Comparison of ENCODE assay signal across 1 cellular context in the genomic region with DNA sequence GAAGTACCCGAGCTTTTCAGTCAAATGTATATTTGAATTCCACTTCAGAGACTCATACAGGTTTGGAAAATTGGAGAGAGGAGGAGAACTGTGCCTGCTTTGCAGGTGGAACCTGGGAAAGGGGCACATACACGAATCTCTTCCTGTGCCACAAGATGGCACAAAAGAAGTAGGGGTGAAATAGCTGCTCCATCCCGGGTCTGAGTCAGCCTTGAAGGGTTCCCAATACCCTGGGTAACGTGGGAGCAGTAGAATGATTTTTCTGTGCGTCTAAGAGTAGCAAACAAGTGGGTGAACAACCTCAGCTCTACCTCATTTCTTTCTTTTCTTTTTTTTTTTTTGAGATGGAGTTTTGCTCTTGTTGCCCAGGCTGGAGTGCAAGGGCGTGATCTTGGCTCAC.
TF ChIP-seq lines count a peak whose summit lies in the region.

No MANE protein-coding gene starts in this region.

TF ChIP-seq in WTC11, 78 proteins besides CTCF, POLR2A, EP300 and RAD21 (continued from another document):
- TF ChIP-seq, protein P1, sequence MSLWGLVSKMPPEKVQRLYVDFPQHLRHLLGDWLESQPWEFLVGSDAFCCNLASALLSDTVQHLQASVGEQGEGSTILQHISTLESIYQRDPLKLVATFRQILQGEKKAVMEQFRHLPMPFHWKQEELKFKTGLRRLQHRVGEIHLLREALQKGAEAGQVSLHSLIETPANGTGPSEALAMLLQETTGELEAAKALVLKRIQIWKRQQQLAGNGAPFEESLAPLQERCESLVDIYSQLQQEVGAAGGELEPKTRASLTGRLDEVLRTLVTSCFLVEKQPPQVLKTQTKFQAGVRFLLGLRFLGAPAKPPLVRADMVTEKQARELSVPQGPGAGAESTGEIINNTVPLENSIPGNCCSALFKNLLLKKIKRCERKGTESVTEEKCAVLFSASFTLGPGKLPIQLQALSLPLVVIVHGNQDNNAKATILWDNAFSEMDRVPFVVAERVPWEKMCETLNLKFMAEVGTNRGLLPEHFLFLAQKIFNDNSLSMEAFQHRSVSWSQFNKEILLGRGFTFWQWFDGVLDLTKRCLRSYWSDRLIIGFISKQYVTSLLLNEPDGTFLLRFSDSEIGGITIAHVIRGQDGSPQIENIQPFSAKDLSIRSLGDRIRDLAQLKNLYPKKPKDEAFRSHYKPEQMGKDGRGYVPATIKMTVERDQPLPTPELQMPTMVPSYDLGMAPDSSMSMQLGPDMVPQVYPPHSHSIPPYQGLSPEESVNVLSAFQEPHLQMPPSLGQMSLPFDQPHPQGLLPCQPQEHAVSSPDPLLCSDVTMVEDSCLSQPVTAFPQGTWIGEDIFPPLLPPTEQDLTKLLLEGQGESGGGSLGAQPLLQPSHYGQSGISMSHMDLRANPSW (CRISPR knock-in tag; conservative IDR thresholded peaks at IDR 0.05; ENCODE audit: low read depth) = no peak
- no peak for TF ChIP-seq ZNF219 (CRISPR knock-in tag; IDR thresholded peaks at IDR 0.05; ENCODE audit: borderline replicate concordance)
- TF ChIP-seq, protein P2, sequence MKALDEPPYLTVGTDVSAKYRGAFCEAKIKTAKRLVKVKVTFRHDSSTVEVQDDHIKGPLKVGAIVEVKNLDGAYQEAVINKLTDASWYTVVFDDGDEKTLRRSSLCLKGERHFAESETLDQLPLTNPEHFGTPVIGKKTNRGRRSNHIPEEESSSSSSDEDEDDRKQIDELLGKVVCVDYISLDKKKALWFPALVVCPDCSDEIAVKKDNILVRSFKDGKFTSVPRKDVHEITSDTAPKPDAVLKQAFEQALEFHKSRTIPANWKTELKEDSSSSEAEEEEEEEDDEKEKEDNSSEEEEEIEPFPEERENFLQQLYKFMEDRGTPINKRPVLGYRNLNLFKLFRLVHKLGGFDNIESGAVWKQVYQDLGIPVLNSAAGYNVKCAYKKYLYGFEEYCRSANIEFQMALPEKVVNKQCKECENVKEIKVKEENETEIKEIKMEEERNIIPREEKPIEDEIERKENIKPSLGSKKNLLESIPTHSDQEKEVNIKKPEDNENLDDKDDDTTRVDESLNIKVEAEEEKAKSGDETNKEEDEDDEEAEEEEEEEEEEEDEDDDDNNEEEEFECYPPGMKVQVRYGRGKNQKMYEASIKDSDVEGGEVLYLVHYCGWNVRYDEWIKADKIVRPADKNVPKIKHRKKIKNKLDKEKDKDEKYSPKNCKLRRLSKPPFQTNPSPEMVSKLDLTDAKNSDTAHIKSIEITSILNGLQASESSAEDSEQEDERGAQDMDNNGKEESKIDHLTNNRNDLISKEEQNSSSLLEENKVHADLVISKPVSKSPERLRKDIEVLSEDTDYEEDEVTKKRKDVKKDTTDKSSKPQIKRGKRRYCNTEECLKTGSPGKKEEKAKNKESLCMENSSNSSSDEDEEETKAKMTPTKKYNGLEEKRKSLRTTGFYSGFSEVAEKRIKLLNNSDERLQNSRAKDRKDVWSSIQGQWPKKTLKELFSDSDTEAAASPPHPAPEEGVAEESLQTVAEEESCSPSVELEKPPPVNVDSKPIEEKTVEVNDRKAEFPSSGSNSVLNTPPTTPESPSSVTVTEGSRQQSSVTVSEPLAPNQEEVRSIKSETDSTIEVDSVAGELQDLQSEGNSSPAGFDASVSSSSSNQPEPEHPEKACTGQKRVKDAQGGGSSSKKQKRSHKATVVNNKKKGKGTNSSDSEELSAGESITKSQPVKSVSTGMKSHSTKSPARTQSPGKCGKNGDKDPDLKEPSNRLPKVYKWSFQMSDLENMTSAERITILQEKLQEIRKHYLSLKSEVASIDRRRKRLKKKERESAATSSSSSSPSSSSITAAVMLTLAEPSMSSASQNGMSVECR (CRISPR knock-in tag; IDR thresholded peaks at IDR 0.05; ENCODE audit: borderline replicate concordance) = no peak
- TF ChIP-seq, protein P3, sequence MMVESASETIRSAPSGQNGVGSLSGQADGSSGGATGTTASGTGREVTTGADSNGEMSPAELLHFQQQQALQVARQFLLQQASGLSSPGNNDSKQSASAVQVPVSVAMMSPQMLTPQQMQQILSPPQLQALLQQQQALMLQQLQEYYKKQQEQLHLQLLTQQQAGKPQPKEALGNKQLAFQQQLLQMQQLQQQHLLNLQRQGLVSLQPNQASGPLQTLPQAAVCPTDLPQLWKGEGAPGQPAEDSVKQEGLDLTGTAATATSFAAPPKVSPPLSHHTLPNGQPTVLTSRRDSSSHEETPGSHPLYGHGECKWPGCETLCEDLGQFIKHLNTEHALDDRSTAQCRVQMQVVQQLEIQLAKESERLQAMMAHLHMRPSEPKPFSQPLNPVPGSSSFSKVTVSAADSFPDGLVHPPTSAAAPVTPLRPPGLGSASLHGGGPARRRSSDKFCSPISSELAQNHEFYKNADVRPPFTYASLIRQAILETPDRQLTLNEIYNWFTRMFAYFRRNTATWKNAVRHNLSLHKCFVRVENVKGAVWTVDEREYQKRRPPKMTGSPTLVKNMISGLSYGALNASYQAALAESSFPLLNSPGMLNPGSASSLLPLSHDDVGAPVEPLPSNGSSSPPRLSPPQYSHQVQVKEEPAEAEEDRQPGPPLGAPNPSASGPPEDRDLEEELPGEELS (CRISPR knock-in tag; IDR thresholded peaks at IDR 0.05) = no peak
- TF ChIP-seq, protein P4, sequence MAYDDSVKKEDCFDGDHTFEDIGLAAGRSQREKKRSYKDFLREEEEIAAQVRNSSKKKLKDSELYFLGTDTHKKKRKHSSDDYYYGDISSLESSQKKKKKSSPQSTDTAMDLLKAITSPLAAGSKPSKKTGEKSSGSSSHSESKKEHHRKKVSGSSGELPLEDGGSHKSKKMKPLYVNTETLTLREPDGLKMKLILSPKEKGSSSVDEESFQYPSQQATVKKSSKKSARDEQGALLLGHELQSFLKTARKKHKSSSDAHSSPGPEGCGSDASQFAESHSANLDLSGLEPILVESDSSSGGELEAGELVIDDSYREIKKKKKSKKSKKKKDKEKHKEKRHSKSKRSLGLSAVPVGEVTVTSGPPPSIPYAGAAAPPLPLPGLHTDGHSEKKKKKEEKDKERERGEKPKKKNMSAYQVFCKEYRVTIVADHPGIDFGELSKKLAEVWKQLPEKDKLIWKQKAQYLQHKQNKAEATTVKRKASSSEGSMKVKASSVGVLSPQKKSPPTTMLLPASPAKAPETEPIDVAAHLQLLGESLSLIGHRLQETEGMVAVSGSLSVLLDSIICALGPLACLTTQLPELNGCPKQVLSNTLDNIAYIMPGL (CRISPR knock-in tag; IDR thresholded peaks at IDR 0.05) = no peak
- TF ChIP-seq CREB1 (CRISPR knock-in tag; IDR thresholded peaks at IDR 0.05) = no peak
- TF ChIP-seq, protein P5, sequence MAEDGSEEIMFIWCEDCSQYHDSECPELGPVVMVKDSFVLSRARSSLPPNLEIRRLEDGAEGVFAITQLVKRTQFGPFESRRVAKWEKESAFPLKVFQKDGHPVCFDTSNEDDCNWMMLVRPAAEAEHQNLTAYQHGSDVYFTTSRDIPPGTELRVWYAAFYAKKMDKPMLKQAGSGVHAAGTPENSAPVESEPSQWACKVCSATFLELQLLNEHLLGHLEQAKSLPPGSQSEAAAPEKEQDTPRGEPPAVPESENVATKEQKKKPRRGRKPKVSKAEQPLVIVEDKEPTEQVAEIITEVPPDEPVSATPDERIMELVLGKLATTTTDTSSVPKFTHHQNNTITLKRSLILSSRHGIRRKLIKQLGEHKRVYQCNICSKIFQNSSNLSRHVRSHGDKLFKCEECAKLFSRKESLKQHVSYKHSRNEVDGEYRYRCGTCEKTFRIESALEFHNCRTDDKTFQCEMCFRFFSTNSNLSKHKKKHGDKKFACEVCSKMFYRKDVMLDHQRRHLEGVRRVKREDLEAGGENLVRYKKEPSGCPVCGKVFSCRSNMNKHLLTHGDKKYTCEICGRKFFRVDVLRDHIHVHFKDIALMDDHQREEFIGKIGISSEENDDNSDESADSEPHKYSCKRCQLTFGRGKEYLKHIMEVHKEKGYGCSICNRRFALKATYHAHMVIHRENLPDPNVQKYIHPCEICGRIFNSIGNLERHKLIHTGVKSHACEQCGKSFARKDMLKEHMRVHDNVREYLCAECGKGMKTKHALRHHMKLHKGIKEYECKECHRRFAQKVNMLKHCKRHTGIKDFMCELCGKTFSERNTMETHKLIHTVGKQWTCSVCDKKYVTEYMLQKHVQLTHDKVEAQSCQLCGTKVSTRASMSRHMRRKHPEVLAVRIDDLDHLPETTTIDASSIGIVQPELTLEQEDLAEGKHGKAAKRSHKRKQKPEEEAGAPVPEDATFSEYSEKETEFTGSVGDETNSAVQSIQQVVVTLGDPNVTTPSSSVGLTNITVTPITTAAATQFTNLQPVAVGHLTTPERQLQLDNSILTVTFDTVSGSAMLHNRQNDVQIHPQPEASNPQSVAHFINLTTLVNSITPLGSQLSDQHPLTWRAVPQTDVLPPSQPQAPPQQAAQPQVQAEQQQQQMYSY (CRISPR knock-in tag; IDR thresholded peaks at IDR 0.05) = no peak
- TF ChIP-seq ATF1 (CRISPR knock-in tag; IDR thresholded peaks at IDR 0.05) = no peak
TF ChIP-seq in WTC11: peak in this region for 0.
